20 cellular contexts compared by ENCODE assay signal in the genomic region with DNA sequence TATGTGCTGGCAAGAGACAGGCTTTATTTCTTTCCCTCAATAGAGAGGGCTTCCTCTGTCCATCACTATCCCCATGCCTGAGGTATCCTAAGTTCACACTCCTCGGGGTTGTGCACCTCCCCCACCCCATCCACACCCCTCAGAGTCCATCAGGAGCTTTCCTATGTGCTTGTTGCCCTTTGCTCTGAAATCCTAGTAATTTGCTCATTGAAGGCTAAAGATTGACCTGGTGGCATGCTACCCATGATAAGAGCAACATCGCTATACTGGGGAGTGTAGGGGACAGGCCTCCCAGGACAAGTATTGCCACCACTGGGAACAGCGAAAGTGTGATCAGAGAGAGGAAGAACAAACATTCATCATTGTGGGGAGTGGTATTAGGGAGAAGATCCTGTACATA. TPM values are rescaled to one million over a fixed set of nuclear protein-coding genes. Genes with fewer than 3 reads are reported as not detected.
A peak's percentile ranks its signal among the peaks of the same experiment; 100 is the strongest.
DNase-seq lines count a peak whose midpoint lies in the region; ATAC-seq, FAIRE-seq and TF ChIP-seq lines count a peak whose summit lies in the region.
"Had no signal": no experiment of that assay in that cellular context is flagged by ENCODE, and none has a peak within 500 bp of the region (broad histone marks: within the 10 kb centered on the region; RNA-seq: fewer than 3 reads in every experiment).

No MANE protein-coding gene starts in this region.

- no peak for FAIRE-seq in D721Med (lab: Jason Lieb, UNC)

- DNase-seq in H7 (peak; percentile 19), WTC11 (ENCODE audit: low spot score) (no peak), mesothelial cell of epicardium (ENCODE audit: low spot score in 2 of 2, unreplicated experiment in 2 of 2) (no peak), smooth muscle cell (lab: John Stamatoyannopoulos, UW; ENCODE audit: unreplicated experiment) (no peak), neural progenitor cell (ENCODE audit: low spot score) (no peak), D721Med (ENCODE audit: insufficient read length, low spot score) (no peak), sciatic nerve (ENCODE audit: low spot score) (no peak)
- DNase-seq: Calu3; CD4-positive, alpha-beta memory T cell; H9; NCI-H1048; NCI-H1436; NCI-H2029; NCI-H2171; NCI-H446; NCI-H526 treated with DMSO at 0.1 percent for 48 hours had no signal

- H3K4me1 ChIP-seq in smooth muscle cell (ENCODE audit: low read depth) (peaks cover 12% of the 10 kb centered on the region), neural progenitor cell (peaks cover 6% of the 10 kb centered on the region)
- H3K4me1 ChIP-seq: SJSA1 had no signal

- H3K79me2 ChIP-seq in smooth muscle cell (ENCODE audit: low read depth) (no peaks in the 10 kb centered on the region), neural progenitor cell (ENCODE audit: low read depth) (no peaks in the 10 kb centered on the region)

- H3K36me3 Mint-ChIP-seq in WTC11 (peaks cover 18% of the 10 kb centered on the region), mesothelial cell of epicardium (peaks cover 7% of the 10 kb centered on the region), neural progenitor cell (peaks cover 4% of the 10 kb centered on the region)
- H3K36me3 Mint-ChIP-seq: CD4-positive, alpha-beta memory T cell had no signal

- H3K4me3 Mint-ChIP-seq in WTC11 = no peak overlapping the region
- H3K4me3 Mint-ChIP-seq in mesothelial cell of epicardium = no peak overlapping the region
- no peak overlapping the region for H3K4me3 Mint-ChIP-seq in neural progenitor cell
- H3K4me3 Mint-ChIP-seq: CD4-positive, alpha-beta memory T cell; H9 had no signal

- H3K27ac Mint-ChIP-seq in WTC11 (peak overlapping the region; percentile 85), mesothelial cell of epicardium (peak overlapping the region; percentile 27), neural progenitor cell (no peak overlapping the region)
- H3K27ac Mint-ChIP-seq: CD4-positive, alpha-beta memory T cell had no signal

- H3K4me2 ChIP-seq in smooth muscle cell = peak overlapping the region; percentile 50
- H3K4me2 ChIP-seq in neural progenitor cell = no peak overlapping the region

- H3F3A ChIP-seq in smooth muscle cell (ENCODE audit: low read depth) = peaks cover 7% of the 10 kb centered on the region
- H3F3A ChIP-seq in neural progenitor cell (ENCODE audit: low read depth) = no peaks in the 10 kb centered on the region

- H3K36me3 ChIP-seq in H7 (replicated peaks; ENCODE audit: control insufficient read depth, insufficient read depth, low read length) = peaks cover 2% of the 10 kb centered on the region; the same call in 1 of the 2 replicates
- no peaks in the 10 kb centered on the region for H3K36me3 ChIP-seq in smooth muscle cell (ENCODE audit: low read depth)
- H3K36me3 ChIP-seq in neural progenitor cell = no peaks in the 10 kb centered on the region
- H3K36me3 ChIP-seq: BLaER1, SJSA1 had no signal

- no peaks in the 10 kb centered on the region for H3K9me3 Mint-ChIP-seq in WTC11
- no peaks in the 10 kb centered on the region for H3K9me3 Mint-ChIP-seq in mesothelial cell of epicardium
- no peaks in the 10 kb centered on the region for H3K9me3 Mint-ChIP-seq in neural progenitor cell
- H3K9me3 Mint-ChIP-seq: H9 had no signal

- peak; percentile 29; the same call in 1 of the 2 replicates for ATAC-seq in WTC11
- ATAC-seq in sciatic nerve = no peak

- H3K27ac ChIP-seq in smooth muscle cell (ENCODE audit: low read depth) = no peak overlapping the region
- no peak overlapping the region for H3K27ac ChIP-seq in neural progenitor cell
- H3K27ac ChIP-seq: SJSA1 had no signal

- H3K27me3 ChIP-seq in H7 (ENCODE audit: control insufficient read depth, insufficient read depth, low read length) (no peaks in the 10 kb centered on the region), smooth muscle cell (ENCODE audit: low read depth) (no peaks in the 10 kb centered on the region), neural progenitor cell (no peaks in the 10 kb centered on the region)
- H3K27me3 ChIP-seq: BLaER1, SJSA1 had no signal

- H3K9me3 ChIP-seq in smooth muscle cell (replicated peaks; ENCODE audit: low read depth) (no peaks in the 10 kb centered on the region), neural progenitor cell (ENCODE audit: low read depth) (no peaks in the 10 kb centered on the region)
- H3K9me3 ChIP-seq: BLaER1, SJSA1 had no signal

- H2AFZ ChIP-seq in smooth muscle cell (ENCODE audit: low read depth) = no peak overlapping the region
- no peak overlapping the region for H2AFZ ChIP-seq in neural progenitor cell (replicated peaks)

- H3K9ac ChIP-seq in smooth muscle cell (ENCODE audit: low read depth) (no peak overlapping the region), neural progenitor cell (no peak overlapping the region)
- H3K9ac ChIP-seq: BLaER1 had no signal

- no peak for TF ChIP-seq CTCF in WTC11 (IDR thresholded peaks at IDR 0.05)
- no peak for TF ChIP-seq CTCF in mesothelial cell of epicardium (IDR thresholded peaks at IDR 0.05; ENCODE audit: unreplicated experiment)
- no peak for TF ChIP-seq CTCF in smooth muscle cell (IDR thresholded peaks at IDR 0.05; ENCODE audit: borderline replicate concordance, insufficient read depth, poor library complexity, severe bottlenecking)
- no peak for TF ChIP-seq CTCF in neural progenitor cell (IDR thresholded peaks at IDR 0.05)
- no peak for TF ChIP-seq CTCF in D721Med (IDR thresholded peaks at IDR 0.05; ENCODE audit: insufficient read depth, missing control alignments)

- no peak overlapping the region for H3K4me3 ChIP-seq in H7 (ENCODE audit: insufficient read depth, low read depth, low read length)
- no peak overlapping the region for H3K4me3 ChIP-seq in smooth muscle cell
- no peak overlapping the region for H3K4me3 ChIP-seq in neural progenitor cell
- H3K4me3 ChIP-seq: BLaER1, SJSA1 had no signal

- 84% methylated on average over 3 of the region's 3 CpGs for WGBS in smooth muscle cell (ENCODE audit: low lambda C conversion rate)

- POLR2A ChIA-PET in WTC11 (lab: Charles Lee) = no interaction called here

- intact Hi-C loops in sciatic nerve (cut with DNase I) = no loop called here

- peaks cover 60% of the 10 kb centered on the region for H3K4me1 Mint-ChIP-seq in WTC11
- H3K4me1 Mint-ChIP-seq in mesothelial cell of epicardium = peaks cover 53% of the 10 kb centered on the region
- peaks cover 7% of the 10 kb centered on the region for H3K4me1 Mint-ChIP-seq in neural progenitor cell

- H3K27me3 Mint-ChIP-seq in WTC11 (ENCODE audit: low read depth) (no peaks in the 10 kb centered on the region), mesothelial cell of epicardium (ENCODE audit: low read depth) (no peaks in the 10 kb centered on the region), neural progenitor cell (ENCODE audit: insufficient read depth, low read depth) (peaks cover 1% of the 10 kb centered on the region)

- CTCF ChIA-PET in WTC11 (lab: Charles Lee) = interaction anchor here (1.5 to 1.7 kb wide), 2 partner anchors 37 to 75 kb away, joined by 4 to 5 read pairs; no protein-coding TSS in a partner anchor

- H4K20me1 ChIP-seq in smooth muscle cell (ENCODE audit: low read depth) (no peaks in the 10 kb centered on the region), neural progenitor cell (ENCODE audit: low read depth) (no peaks in the 10 kb centered on the region)
- H4K20me1 ChIP-seq: BLaER1 had no signal

TF ChIP-seq in WTC11, 78 proteins besides CTCF, POLR2A, EP300 and RAD21 (continues in another document):
- no peak for TF ChIP-seq ATF1 (CRISPR knock-in tag; IDR thresholded peaks at IDR 0.05)
- TF ChIP-seq, protein P1, sequence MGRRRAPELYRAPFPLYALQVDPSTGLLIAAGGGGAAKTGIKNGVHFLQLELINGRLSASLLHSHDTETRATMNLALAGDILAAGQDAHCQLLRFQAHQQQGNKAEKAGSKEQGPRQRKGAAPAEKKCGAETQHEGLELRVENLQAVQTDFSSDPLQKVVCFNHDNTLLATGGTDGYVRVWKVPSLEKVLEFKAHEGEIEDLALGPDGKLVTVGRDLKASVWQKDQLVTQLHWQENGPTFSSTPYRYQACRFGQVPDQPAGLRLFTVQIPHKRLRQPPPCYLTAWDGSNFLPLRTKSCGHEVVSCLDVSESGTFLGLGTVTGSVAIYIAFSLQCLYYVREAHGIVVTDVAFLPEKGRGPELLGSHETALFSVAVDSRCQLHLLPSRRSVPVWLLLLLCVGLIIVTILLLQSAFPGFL (CRISPR knock-in tag; IDR thresholded peaks at IDR 0.05; ENCODE audit: borderline replicate concordance) = no peak
- no peak for TF ChIP-seq ZNF219 (CRISPR knock-in tag; IDR thresholded peaks at IDR 0.05; ENCODE audit: borderline replicate concordance)
- no peak for TF ChIP-seq NFYB (CRISPR knock-in tag; conservative IDR thresholded peaks at IDR 0.05; ENCODE audit: low read depth)

RNA-seq across cellular contexts. Expression of a gene that starts 37.0 kb away (rescaled TPM):
- total RNA-seq in H7 (2014; rRNA removed; shearing (Covaris generic)) = 15.3 and 25.4 TPM in 2 replicates
- total RNA-seq in WTC11 (2021) (50.6 to 56.6 TPM (median 50.8 TPM) in 3 replicates), mesothelial cell of epicardium (42.0 to 49.9 TPM (median 46.3 TPM) in 3 replicates), smooth muscle cell (14.4 and 15.1 TPM in 2 replicates), neural progenitor cell (ENCODE audit: low replicate concordance) (11.2 and 16.3 TPM in 2 replicates), sciatic nerve (6.4 TPM)
- 1.7 and 4.0 TPM in 2 replicates for polyA plus RNA-seq in smooth muscle cell
- polyA plus RNA-seq: CD4-positive, alpha-beta memory T cell had no signal

RNA-seq across cellular contexts. Expression of a gene that starts 55.7 kb away (rescaled TPM):
- not detected in 2 replicates for total RNA-seq in H7 (2014; rRNA removed; shearing (Covaris generic))
- total RNA-seq in WTC11 (2021) (1.0 to 1.7 TPM (median 1.3 TPM) in 3 replicates), mesothelial cell of epicardium (2.2 TPM in 1 of 3 replicates, not detected in the others), smooth muscle cell (not detected in 2 replicates), neural progenitor cell (ENCODE audit: low replicate concordance) (1.8 TPM in 1 of 2 replicates, not detected in the other), sciatic nerve (not detected)
- 2.1 and 2.6 TPM in 2 replicates for polyA plus RNA-seq in smooth muscle cell
- total RNA-seq: A673; CD4-positive, alpha-beta memory T cell; H9; MCF 10A; SJSA1 had no signal
- polyA plus RNA-seq: CD4-positive, alpha-beta memory T cell had no signal
